9 cellular contexts compared by ENCODE assay signal in the genomic region with DNA sequence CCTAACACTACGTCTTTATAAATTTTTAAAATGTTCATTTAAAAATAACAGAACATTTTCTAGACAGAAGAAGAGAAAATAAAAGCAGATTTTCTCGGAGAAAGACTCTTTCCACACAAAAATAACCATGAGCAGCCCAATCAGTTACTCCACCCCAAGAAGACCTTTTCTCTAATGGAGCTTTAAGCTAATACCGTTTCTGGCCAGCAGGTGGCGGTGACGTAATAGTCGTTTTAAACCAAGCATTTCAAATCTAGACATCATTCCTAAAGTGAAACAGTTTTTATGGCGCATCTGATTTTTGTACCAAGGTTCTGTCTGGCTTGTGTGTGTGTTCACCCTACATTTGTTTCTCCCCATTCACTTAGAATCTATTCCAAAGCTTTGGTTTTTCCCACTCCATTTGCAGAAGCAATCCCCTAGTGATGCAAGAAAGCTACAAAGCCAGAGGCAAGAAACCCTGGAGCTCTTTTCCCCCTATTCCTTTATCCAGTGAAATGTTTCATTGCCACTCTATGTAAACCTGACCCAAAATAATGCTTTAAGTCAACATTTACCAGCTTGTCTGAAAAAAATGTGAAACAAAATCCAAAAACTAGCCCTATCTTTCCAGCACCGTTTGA.
A peak's percentile ranks its signal among the peaks of the same experiment; 100 is the strongest.
DNase-seq lines count a peak whose midpoint lies in the region; ATAC-seq, FAIRE-seq and TF ChIP-seq lines count a peak whose summit lies in the region.
"Had no signal": no experiment of that assay in that cellular context is flagged by ENCODE, and none has a peak within 500 bp of the region (broad histone marks: within the 10 kb centered on the region; RNA-seq: fewer than 3 reads in every experiment).

No MANE protein-coding gene starts in this region.

- peaks cover 0 to 9% (median 0%) of the 10 kb centered on the region in 8 donors for H3K9me3 Mint-ChIP-seq in CD4-positive, alpha-beta memory T cell
- H3K9me3 Mint-ChIP-seq in activated T-helper 1 cell treated with anti-CD3 and anti-CD28 coated beads, Interleukin-12 subunit alpha, Interleukin-12 subunit beta, Interleukin-2, Interleukin-4 antibody, amounts not matched to agents 30 ng/mL and 10 ng/mL and 1 ng/mL, durations not matched to agents 14 hours and 24 hours and 36 hours, result no peaks in the 10 kb centered on the region
- H3K9me3 Mint-ChIP-seq: activated naive CD4-positive, alpha-beta T cell treated with anti-CD3 and anti-CD28 coated beads, Interleukin-2, amount 50 U/mL, for 24 hours had no signal

- FAIRE-seq in RCC 7860 (lab: Jason Lieb, UNC), result peak; percentile 60

- no peak overlapping the region for H3K27ac Mint-ChIP-seq in CD4-positive, alpha-beta memory T cell
- no peak overlapping the region for H3K27ac Mint-ChIP-seq in activated T-helper 1 cell treated with anti-CD3 and anti-CD28 coated beads, Interleukin-12 subunit alpha, Interleukin-12 subunit beta, Interleukin-2, Interleukin-4 antibody, amounts not matched to agents 30 ng/mL and 10 ng/mL and 1 ng/mL, durations not matched to agents 14 hours and 24 hours and 36 hours
- H3K27ac Mint-ChIP-seq: activated naive CD4-positive, alpha-beta T cell treated with anti-CD3 and anti-CD28 coated beads, Interleukin-2, amount 50 U/mL, for 24 hours had no signal

- no peaks in the 10 kb centered on the region for H3K36me3 Mint-ChIP-seq in CD4-positive, alpha-beta memory T cell
- H3K36me3 Mint-ChIP-seq in activated T-helper 1 cell treated with anti-CD3 and anti-CD28 coated beads, Interleukin-12 subunit alpha, Interleukin-12 subunit beta, Interleukin-2, Interleukin-4 antibody, amounts not matched to agents 30 ng/mL and 10 ng/mL and 1 ng/mL, durations not matched to agents 14 hours and 24 hours and 36 hours (ENCODE audit: low read depth), result no peaks in the 10 kb centered on the region
- H3K36me3 Mint-ChIP-seq: activated naive CD4-positive, alpha-beta T cell treated with anti-CD3 and anti-CD28 coated beads, Interleukin-2, amount 50 U/mL, for 24 hours had no signal

- intact Hi-C loops in CD4-positive, alpha-beta memory T cell (cut with micrococcal nuclease), result loop anchor here (1.0 to 5.0 kb wide), 3 partner anchors 110 to 901 kb away; no protein-coding TSS in a partner anchor
- intact Hi-C loops in activated T-helper 1 cell treated with anti-CD3 and anti-CD28 coated beads, Interleukin-12 subunit alpha, Interleukin-12 subunit beta, Interleukin-2, Interleukin-4 antibody, amounts not matched to agents 30 ng/mL and 10 ng/mL and 1 ng/mL, durations not matched to agents 14 hours and 24 hours and 36 hours (cut with micrococcal nuclease), result loop anchor here (1.0 kb wide), 2 partner anchors 110 to 117 kb away; no protein-coding TSS in a partner anchor
- intact Hi-C loops in ovary (cut with DNase I), result loop anchor here in 3 of 4 donors (2.0 to 5.0 kb wide), 2 partner anchors 109 to 111 kb away; no protein-coding TSS in a partner anchor
- intact Hi-C loops in tibial artery (cut with DNase I; ENCODE audit: low total_unique reads), result loop anchor here (5.0 kb wide), 1 partner anchor 111 kb away; no protein-coding TSS in a partner anchor

- H3K27me3 ChIP-seq in CD4-positive, alpha-beta memory T cell (ENCODE audit: insufficient read depth, low read length), result no peaks in the 10 kb centered on the region
- H3K27me3 ChIP-seq in foreskin keratinocyte (no peaks in the 10 kb centered on the region), ovary (no peaks in the 10 kb centered on the region), tibial artery (peaks cover 0 to 4% of the 10 kb centered on the region in 2 donors)

- no peaks in the 10 kb centered on the region for H3K36me3 ChIP-seq in CD4-positive, alpha-beta memory T cell (ENCODE audit: insufficient read depth, low read length)
- H3K36me3 ChIP-seq in ovary (no peaks in the 10 kb centered on the region), tibial artery (no peaks in the 10 kb centered on the region)

- peak; percentile 35 to 46 (median 45) for DNase-seq in CD4-positive, alpha-beta memory T cell
- peak; percentile 73 for DNase-seq in GM20000 (ENCODE audit: low spot score)
- peak; percentile 75 for DNase-seq in Jurkat, Clone E6-1 (ENCODE audit: low read depth, low spot score)
- DNase-seq in RCC 7860 (ENCODE audit: low spot score), result peak; percentile 49
- DNase-seq in activated T-helper 1 cell treated with anti-CD3 and anti-CD28 coated beads, Interleukin-12 subunit alpha, Interleukin-12 subunit beta, Interleukin-2, Interleukin-4 antibody, amounts not matched to agents 30 ng/mL and 10 ng/mL and 1 ng/mL, durations not matched to agents 14 hours and 24 hours and 36 hours (ENCODE audit: low spot score), result peak; percentile 56
- peak in 1 of 2 donors; percentile 61 for DNase-seq in foreskin keratinocyte
- peak; percentile 52 to 81 (median 65) for DNase-seq in ovary
- DNase-seq in tibial artery, result peak; percentile 81 to 85

- peak; percentile 69 for ATAC-seq in foreskin keratinocyte

- CTCF ChIA-PET in CD4-positive, alpha-beta memory T cell (lab: Charles Lee; ENCODE audit: partially characterized antibody), result interaction anchor here (0.7 to 3.1 kb wide), 23 partner anchors 9 to 765 kb away, joined by 3 to 38 read pairs (median 4); no protein-coding TSS in a partner anchor

- TF ChIP-seq EP300 in ovary (IDR thresholded peaks at IDR 0.05), result no peak

- POLR2A ChIA-PET in CD4-positive, alpha-beta memory T cell (lab: Charles Lee; ENCODE audit: partially characterized antibody), result no interaction called here

- H3K4me1 ChIP-seq in CD4-positive, alpha-beta memory T cell (ENCODE audit: insufficient read depth, low read length), result no peaks in the 10 kb centered on the region
- H3K4me1 ChIP-seq in foreskin keratinocyte, result no peaks in the 10 kb centered on the region
- no peaks in the 10 kb centered on the region for H3K4me1 ChIP-seq in ovary (ENCODE audit: insufficient read depth)
- no peaks in the 10 kb centered on the region for H3K4me1 ChIP-seq in tibial artery

- H3K4me3 Mint-ChIP-seq in CD4-positive, alpha-beta memory T cell, result no peak overlapping the region
- H3K4me3 Mint-ChIP-seq in activated T-helper 1 cell treated with anti-CD3 and anti-CD28 coated beads, Interleukin-12 subunit alpha, Interleukin-12 subunit beta, Interleukin-2, Interleukin-4 antibody, amounts not matched to agents 30 ng/mL and 10 ng/mL and 1 ng/mL, durations not matched to agents 14 hours and 24 hours and 36 hours, result no peak overlapping the region
- H3K4me3 Mint-ChIP-seq: activated naive CD4-positive, alpha-beta T cell treated with anti-CD3 and anti-CD28 coated beads, Interleukin-2, amount 50 U/mL, for 24 hours had no signal

- H3K9me3 ChIP-seq in CD4-positive, alpha-beta memory T cell (ENCODE audit: control insufficient read depth in 1 of 2, low read length in 2 of 2), result no peaks in the 10 kb centered on the region
- H3K9me3 ChIP-seq in ovary (no peaks in the 10 kb centered on the region), tibial artery (no peaks in the 10 kb centered on the region)

- peaks cover 3 to 8% of the 10 kb centered on the region in 2 donors for H3K27me3 Mint-ChIP-seq in CD4-positive, alpha-beta memory T cell
- H3K27me3 Mint-ChIP-seq in activated T-helper 1 cell treated with anti-CD3 and anti-CD28 coated beads, Interleukin-12 subunit alpha, Interleukin-12 subunit beta, Interleukin-2, Interleukin-4 antibody, amounts not matched to agents 30 ng/mL and 10 ng/mL and 1 ng/mL, durations not matched to agents 14 hours and 24 hours and 36 hours (ENCODE audit: insufficient read depth), result peaks cover 4% of the 10 kb centered on the region

- TF ChIP-seq CTCF in GM20000 (IDR thresholded peaks at IDR 0.05; ENCODE audit: extremely low read depth, missing control alignments) (peak; percentile 54), foreskin keratinocyte (conservative IDR thresholded peaks at IDR 0.05) (peak; percentile 86), ovary (IDR thresholded peaks at IDR 0.05) (peak; percentile 38 to 72 (median 52)), tibial artery (IDR thresholded peaks at IDR 0.05) (peak; percentile 70 to 87)

- WGBS in ovary, 3 donors, result 9 to 15% (median 11%) methylated on average over 8 of the region's 8 CpGs

- no peak overlapping the region for H3K27ac ChIP-seq in CD4-positive, alpha-beta memory T cell (ENCODE audit: low read depth, low read length)
- H3K27ac ChIP-seq in foreskin keratinocyte, result no peak overlapping the region
- H3K27ac ChIP-seq in ovary, result no peak overlapping the region
- no peak overlapping the region for H3K27ac ChIP-seq in tibial artery

- TF ChIP-seq POLR2A in ovary (IDR thresholded peaks at IDR 0.05), result no peak

- peaks cover 0 to 2% (median 0%) of the 10 kb centered on the region in 4 donors for H3K4me1 Mint-ChIP-seq in CD4-positive, alpha-beta memory T cell
- H3K4me1 Mint-ChIP-seq in activated T-helper 1 cell treated with anti-CD3 and anti-CD28 coated beads, Interleukin-12 subunit alpha, Interleukin-12 subunit beta, Interleukin-2, Interleukin-4 antibody, amounts not matched to agents 30 ng/mL and 10 ng/mL and 1 ng/mL, durations not matched to agents 14 hours and 24 hours and 36 hours (ENCODE audit: low read depth), result no peaks in the 10 kb centered on the region
- H3K4me1 Mint-ChIP-seq: activated naive CD4-positive, alpha-beta T cell treated with anti-CD3 and anti-CD28 coated beads, Interleukin-2, amount 50 U/mL, for 24 hours had no signal

- no peak overlapping the region for H3K4me3 ChIP-seq in CD4-positive, alpha-beta memory T cell (ENCODE audit: low read length in 2 of 2)
- no peak overlapping the region for H3K4me3 ChIP-seq in Jurkat, Clone E6-1 (ENCODE audit: low read length)
- no peak overlapping the region for H3K4me3 ChIP-seq in ovary
- no peak overlapping the region for H3K4me3 ChIP-seq in tibial artery
